In the genomic region with DNA sequence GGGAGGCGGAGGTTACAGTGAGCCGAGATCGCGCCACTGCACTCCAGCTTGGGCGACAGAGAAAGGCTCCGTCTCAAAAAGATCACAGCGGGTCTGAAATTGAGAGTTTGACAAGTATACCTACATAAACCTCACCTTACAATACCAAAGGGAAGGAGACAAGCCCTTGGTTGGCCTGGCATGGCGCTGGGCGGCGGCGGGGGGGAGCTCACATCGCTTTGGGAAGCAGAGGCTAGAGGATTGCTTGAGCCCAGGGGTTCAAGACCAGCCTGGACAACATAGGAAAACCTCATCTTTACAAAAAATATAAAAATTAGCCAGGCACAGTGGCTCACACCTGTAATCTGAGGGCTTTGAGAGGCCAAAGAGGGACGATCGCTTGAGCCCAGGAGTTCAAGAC, we compare ENCODE assay signal across 11 cellular contexts. TPM values are rescaled to one million over a fixed set of nuclear protein-coding genes. Genes with fewer than 3 reads are reported as not detected.
DNase-seq lines count a peak whose midpoint lies in the region; ATAC-seq and TF ChIP-seq lines count a peak whose summit lies in the region.
"Had no signal": no experiment of that assay in that cellular context is flagged by ENCODE, and none has a peak within 500 bp of the region (broad histone marks: within the 10 kb centered on the region; RNA-seq: fewer than 3 reads in every experiment).

No MANE protein-coding gene starts in this region.

- H3K36me3 Mint-ChIP-seq in GM23338 (ENCODE audit: low read depth): no peaks in the 10 kb centered on the region; the same call in 2 of the 3 replicates

- no peaks in the 10 kb centered on the region for H3K9me2 ChIP-seq in GM23338 (ENCODE audit: insufficient read depth)

- H3K27ac Mint-ChIP-seq in GM23338: no peak overlapping the region

- 0 out of 2 replicates have a peak, but pooled peaks cover 5% of the 10 kb centered on the region for H3F3A ChIP-seq in GM23338 (replicated peaks; ENCODE audit: low read depth)

- peaks cover 36% of the 10 kb centered on the region for H3K79me2 ChIP-seq in GM23338 (replicated peaks; ENCODE audit: insufficient read depth)

- H3K27ac ChIP-seq in A673 (ENCODE audit: low read depth, low read length, poor library complexity, severe bottlenecking) (peak overlapping the region; percentile 84), GM23338 (ENCODE audit: low read depth) (no peak overlapping the region), iPS-20b (ENCODE audit: low read length) (no peak overlapping the region)

- H2AFZ ChIP-seq in GM23338: no peak overlapping the region

- H3K9me3 ChIP-seq in A673 (ENCODE audit: low read depth, low read length, poor library complexity, severe bottlenecking) (no peaks in the 10 kb centered on the region), iPS-20b (ENCODE audit: insufficient read depth, low read depth, low read length) (no peaks in the 10 kb centered on the region)
- H3K9me3 ChIP-seq: heart left ventricle had no signal

- H3K4me3 Mint-ChIP-seq in GM23338: peak overlapping the region; percentile 80

- intact Hi-C loops in A673 (cut with micrococcal nuclease; ENCODE audit: unreplicated experiment): no loop called here

- H3K4me1 ChIP-seq in A673 (ENCODE audit: insufficient read depth, low read length, poor library complexity, severe bottlenecking) (peaks cover 4% of the 10 kb centered on the region), GM23338 (ENCODE audit: insufficient read depth) (peaks cover 16% of the 10 kb centered on the region), iPS-20b (ENCODE audit: insufficient read depth, low read length) (peaks cover 7% of the 10 kb centered on the region; the same call in 1 of the 2 replicates)

- peaks cover 9% of the 10 kb centered on the region for H3K27me3 Mint-ChIP-seq in GM23338 (ENCODE audit: insufficient read depth, low read depth, poor library complexity)

- H4K20me1 ChIP-seq in GM23338 (replicated peaks; ENCODE audit: insufficient read depth): peaks cover 20% of the 10 kb centered on the region; the same call in 1 of the 2 replicates

- no TSS peak for BruUV-seq in A673 (replicated peaks; lab: Mats Ljungman, UMichigan)

- H3K4me1 Mint-ChIP-seq in GM23338: peaks cover 16% of the 10 kb centered on the region

- H3K4me3 ChIP-seq in A673 (ENCODE audit: low read depth, low read length, poor library complexity, severe bottlenecking) (peak overlapping the region; percentile 77), GM23338 (peak overlapping the region; percentile 99), iPS-20b (ENCODE audit: low read length) (peak overlapping the region; percentile 84)

- no peaks in the 10 kb centered on the region for H3K9me3 Mint-ChIP-seq in GM23338

- H3K27me3 ChIP-seq in A673 (replicated peaks; ENCODE audit: insufficient read depth, low read depth, low read length, poor library complexity) (no peaks in the 10 kb centered on the region), GM23338 (ENCODE audit: insufficient read depth) (no peaks in the 10 kb centered on the region), iPS-20b (ENCODE audit: insufficient read depth, low read length) (no peaks in the 10 kb centered on the region)
- H3K27me3 ChIP-seq: heart left ventricle had no signal

- DNase-seq in A673 (ENCODE audit: low spot score) (no peak), GM23338 (ENCODE audit: low spot score) (no peak), NCI-H2029 (lab: John Stamatoyannopoulos, UW) (no peak), GDM1 (lab: John Stamatoyannopoulos, UW) (no peak)
- DNase-seq in activated CD8-positive, alpha-beta memory T cell treated with anti-CD3 and anti-CD28 coated beads, Interleukin-2, amount 50 U/mL, for 48 hours: peak; percentile 53
- DNase-seq in stimulated activated naive CD4-positive, alpha-beta T cell treated with Interleukin-2 at 50 U/mL for 16 hours (lab: John Stamatoyannopoulos, UW): no peak
- DNase-seq: aorta, heart left ventricle, SW 1271 had no signal

- ATAC-seq in GM23338 (no peak), HG03039 (IDR thresholded peaks at IDR 0.05; ENCODE audit: unreplicated experiment) (no peak)

- peak overlapping the region; percentile 97 for H3K4me2 ChIP-seq in GM23338

- POLR2A ChIA-PET in A673 (lab: Charles Lee; ENCODE audit: low non-redundant PET): no interaction called here

- CTCF ChIA-PET in A673 (lab: Charles Lee): interaction anchor here (0.6 kb wide), 1 partner anchor 192 kb away, joined by 3 read pairs; no protein-coding TSS in a partner anchor

- TF ChIP-seq CTCF in A673 (conservative IDR thresholded peaks at IDR 0.05; ENCODE audit: low read depth, low read length) (no peak), GM23338 (conservative IDR thresholded peaks at IDR 0.05; ENCODE audit: low read depth in 2 of 2) (no peak)

- no peaks in the 10 kb centered on the region for H3K36me3 ChIP-seq in A673 (ENCODE audit: insufficient read depth, low read length, poor library complexity, severe bottlenecking)
- H3K36me3 ChIP-seq in GM23338 (ENCODE audit: insufficient read depth): no peaks in the 10 kb centered on the region
- H3K36me3 ChIP-seq in iPS-20b (ENCODE audit: insufficient read depth, low read depth, low read length): no peaks in the 10 kb centered on the region

- H3K9ac ChIP-seq in iPS-20b (ENCODE audit: low read depth, low read length): peak overlapping the region; percentile 93; the same call in 1 of the 2 replicates

TF ChIP-seq in GM23338, 12 proteins besides CTCF, POLR2A, EP300 and RAD21:
- TF ChIP-seq, protein P1, sequence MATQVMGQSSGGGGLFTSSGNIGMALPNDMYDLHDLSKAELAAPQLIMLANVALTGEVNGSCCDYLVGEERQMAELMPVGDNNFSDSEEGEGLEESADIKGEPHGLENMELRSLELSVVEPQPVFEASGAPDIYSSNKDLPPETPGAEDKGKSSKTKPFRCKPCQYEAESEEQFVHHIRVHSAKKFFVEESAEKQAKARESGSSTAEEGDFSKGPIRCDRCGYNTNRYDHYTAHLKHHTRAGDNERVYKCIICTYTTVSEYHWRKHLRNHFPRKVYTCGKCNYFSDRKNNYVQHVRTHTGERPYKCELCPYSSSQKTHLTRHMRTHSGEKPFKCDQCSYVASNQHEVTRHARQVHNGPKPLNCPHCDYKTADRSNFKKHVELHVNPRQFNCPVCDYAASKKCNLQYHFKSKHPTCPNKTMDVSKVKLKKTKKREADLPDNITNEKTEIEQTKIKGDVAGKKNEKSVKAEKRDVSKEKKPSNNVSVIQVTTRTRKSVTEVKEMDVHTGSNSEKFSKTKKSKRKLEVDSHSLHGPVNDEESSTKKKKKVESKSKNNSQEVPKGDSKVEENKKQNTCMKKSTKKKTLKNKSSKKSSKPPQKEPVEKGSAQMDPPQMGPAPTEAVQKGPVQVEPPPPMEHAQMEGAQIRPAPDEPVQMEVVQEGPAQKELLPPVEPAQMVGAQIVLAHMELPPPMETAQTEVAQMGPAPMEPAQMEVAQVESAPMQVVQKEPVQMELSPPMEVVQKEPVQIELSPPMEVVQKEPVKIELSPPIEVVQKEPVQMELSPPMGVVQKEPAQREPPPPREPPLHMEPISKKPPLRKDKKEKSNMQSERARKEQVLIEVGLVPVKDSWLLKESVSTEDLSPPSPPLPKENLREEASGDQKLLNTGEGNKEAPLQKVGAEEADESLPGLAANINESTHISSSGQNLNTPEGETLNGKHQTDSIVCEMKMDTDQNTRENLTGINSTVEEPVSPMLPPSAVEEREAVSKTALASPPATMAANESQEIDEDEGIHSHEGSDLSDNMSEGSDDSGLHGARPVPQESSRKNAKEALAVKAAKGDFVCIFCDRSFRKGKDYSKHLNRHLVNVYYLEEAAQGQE (IDR thresholded peaks at IDR 0.05; ENCODE audit: unreplicated experiment): no peak
- no peak for TF ChIP-seq ZNF331 (CRISPR knock-in tag; IDR thresholded peaks at IDR 0.05; ENCODE audit: low read depth)
- no peak for TF ChIP-seq ZNF114 (CRISPR knock-in tag; IDR thresholded peaks at IDR 0.05)
TF ChIP-seq in GM23338: peak in this region for 0.

RNA-seq across cellular contexts. Expression of a gene that starts 1.1 kb away (rescaled TPM):
- 155 and 167 TPM in 2 replicates for total RNA-seq in A673 (2021)
- 108 and 168 TPM in 2 replicates for total RNA-seq in GM23338 (2014; rRNA removed; shearing (Covaris generic))
- 210 and 246 TPM in 2 replicates for polyA plus RNA-seq in GM23338 (2016; fragmentation: Nextera tagmentation; extraction: Ambion mirVana)

RNA-seq across cellular contexts. Expression of a gene that starts 50.0 kb away (rescaled TPM):
- 29.9 and 39.8 TPM in 2 replicates for total RNA-seq in A673 (2021)
- 93.2 and 132 TPM in 2 replicates for total RNA-seq in GM23338 (2014; rRNA removed; shearing (Covaris generic))
- 89.7 and 101 TPM in 2 replicates for polyA plus RNA-seq in GM23338 (2016; fragmentation: Nextera tagmentation; extraction: Ambion mirVana)

RNA-seq across cellular contexts. Expression of a gene that starts 51.9 kb away (rescaled TPM):
- total RNA-seq in A673 (2021): not detected in 2 replicates
- total RNA-seq in GM23338 (2014; rRNA removed; shearing (Covaris generic)): not detected in 2 replicates
- polyA plus RNA-seq in GM23338 (2016; fragmentation: Nextera tagmentation; extraction: Ambion mirVana): not detected in 2 replicates
- total RNA-seq: heart left ventricle had no signal
- polyA plus RNA-seq: aorta, heart left ventricle had no signal
